8 cellular contexts compared by ENCODE assay signal in the genomic region with DNA sequence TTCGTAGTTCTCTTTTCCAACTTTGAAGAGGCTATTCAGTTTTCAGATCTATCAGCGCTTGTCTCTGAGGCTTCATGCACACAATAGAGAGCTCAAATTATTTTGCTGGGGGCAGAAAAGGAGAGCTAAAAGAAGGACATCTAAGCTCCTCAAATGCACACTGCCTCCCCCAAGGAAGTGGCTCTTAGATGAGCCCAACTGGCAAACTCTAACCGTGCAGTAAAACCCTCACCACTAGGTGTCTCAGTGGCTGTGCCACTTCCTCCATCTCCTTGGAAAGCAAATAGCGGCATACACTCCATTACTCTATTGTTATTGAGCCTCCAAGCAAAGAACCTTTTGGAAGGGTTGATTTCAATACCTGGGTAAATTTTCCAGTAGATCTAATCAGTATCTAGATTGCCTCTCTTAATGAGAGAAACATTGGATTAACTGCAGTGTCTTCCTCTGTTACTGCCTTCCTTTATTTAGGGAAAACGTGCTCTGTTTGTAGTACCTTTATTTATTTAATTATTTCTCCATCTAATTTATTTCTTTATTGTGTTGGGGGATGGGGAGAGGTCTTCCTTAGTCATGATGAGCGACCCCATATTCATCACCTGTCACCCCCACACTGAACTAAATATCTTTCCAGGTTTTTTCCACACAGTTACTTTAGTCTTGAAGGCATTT. TPM values are rescaled to one million over a fixed set of nuclear protein-coding genes. Genes with fewer than 3 reads are reported as not detected.
DNase-seq lines count a peak whose midpoint lies in the region; ATAC-seq and TF ChIP-seq lines count a peak whose summit lies in the region.

No MANE protein-coding gene starts in this region.

- H3K9me3 ChIP-seq in cardiac muscle cell (ENCODE audit: low read depth) = no peaks in the 10 kb centered on the region
- H3K9me3 ChIP-seq in vagina = no peaks in the 10 kb centered on the region

- H3K4me3 ChIP-seq in cardiac muscle cell (no peak overlapping the region), vagina (no peak overlapping the region)

- DNase-seq in COLO829 (ENCODE audit: low spot score) = peak; percentile 76
- DNase-seq in NCI-H1105 (lab: John Stamatoyannopoulos, UW) = peak; percentile 89
- peak; percentile 83 for DNase-seq in SKM-1 (lab: John Stamatoyannopoulos, UW; ENCODE audit: unreplicated experiment)
- DNase-seq in activated naive CD8-positive, alpha-beta T cell treated with anti-CD3 and anti-CD28 coated beads, Interleukin-2, amount 10 ng/mL, durations not matched to agents 7 days and 5 days = peak; percentile 47
- peak; percentile 89 for DNase-seq in cardiac muscle cell (ENCODE audit: low read depth in 1 of 2, low spot score in 1 of 2)
- DNase-seq in posterior cingulate gyrus = peak in 9 of 10 donors; percentile 45 to 95 (median 74)
- no peak for DNase-seq in vagina (ENCODE audit: extremely low spot score in 2 of 2)

- H3K27ac ChIP-seq in cardiac muscle cell (no peak overlapping the region), vagina (no peak overlapping the region)

- no peak overlapping the region for H3K4me3 Mint-ChIP-seq in activated naive CD8-positive, alpha-beta T cell treated with anti-CD3 and anti-CD28 coated beads, Interleukin-2, amount 10 ng/mL, durations not matched to agents 7 days and 5 days

- POLR2A ChIA-PET in activated naive CD8-positive, alpha-beta T cell treated with anti-CD3 and anti-CD28 coated beads, Interleukin-2, amount 10 ng/mL, durations not matched to agents 7 days and 5 days (lab: Charles Lee) = interaction anchor here (2.3 kb wide), 1 partner anchor 9 kb away, joined by 13 read pairs; a partner anchor contains a TSS

- peaks cover 7% of the 10 kb centered on the region for H3K4me1 Mint-ChIP-seq in activated naive CD8-positive, alpha-beta T cell treated with anti-CD3 and anti-CD28 coated beads, Interleukin-2, amount 10 ng/mL, durations not matched to agents 7 days and 5 days

- H3K27me3 Mint-ChIP-seq in activated naive CD8-positive, alpha-beta T cell treated with anti-CD3 and anti-CD28 coated beads, Interleukin-2, amount 10 ng/mL, durations not matched to agents 7 days and 5 days = peaks cover 7% of the 10 kb centered on the region

- no peak overlapping the region for H3K27ac Mint-ChIP-seq in activated naive CD8-positive, alpha-beta T cell treated with anti-CD3 and anti-CD28 coated beads, Interleukin-2, amount 10 ng/mL, durations not matched to agents 7 days and 5 days

- H3K36me3 ChIP-seq in cardiac muscle cell (no peaks in the 10 kb centered on the region), vagina (no peaks in the 10 kb centered on the region)

- H3K27me3 ChIP-seq in cardiac muscle cell (no peaks in the 10 kb centered on the region), vagina (no peaks in the 10 kb centered on the region)

- intact Hi-C loops in posterior cingulate gyrus (cut with DNase I) = loop anchor here (1.0 to 10.0 kb wide), 2 partner anchors 63 to 96 kb away; a partner anchor contains a TSS
- intact Hi-C loops in vagina (cut with DNase I) = loop anchor here (10.0 kb wide), 1 partner anchor 363 kb away; no protein-coding TSS in a partner anchor

- H3K9me3 Mint-ChIP-seq in activated naive CD8-positive, alpha-beta T cell treated with anti-CD3 and anti-CD28 coated beads, Interleukin-2, amount 10 ng/mL, durations not matched to agents 7 days and 5 days = no peaks in the 10 kb centered on the region

- TF ChIP-seq POLR2A in vagina (IDR thresholded peaks at IDR 0.05) = no peak

- peak; percentile 90 for ATAC-seq in GM21737 (IDR thresholded peaks at IDR 0.05; ENCODE audit: unreplicated experiment)
- peak; percentile 99 for ATAC-seq in activated naive CD8-positive, alpha-beta T cell treated with anti-CD3 and anti-CD28 coated beads, Interleukin-2, amount 10 ng/mL, durations not matched to agents 7 days and 5 days (ENCODE audit: low read depth)

- TF ChIP-seq CTCF in cardiac muscle cell (IDR thresholded peaks at IDR 0.05; ENCODE audit: low read depth, low read length) (peak; percentile 93), vagina (IDR thresholded peaks at IDR 0.05) (peak; percentile 56 to 73 (median 63))

- no peaks in the 10 kb centered on the region for H3K4me1 ChIP-seq in cardiac muscle cell (ENCODE audit: low read depth)
- H3K4me1 ChIP-seq in vagina = no peaks in the 10 kb centered on the region

- H3K36me3 Mint-ChIP-seq in activated naive CD8-positive, alpha-beta T cell treated with anti-CD3 and anti-CD28 coated beads, Interleukin-2, amount 10 ng/mL, durations not matched to agents 7 days and 5 days = no peaks in the 10 kb centered on the region

RNA-seq across cellular contexts. Expression of a gene that starts 9.2 kb away (rescaled TPM):
- total RNA-seq in activated naive CD8-positive, alpha-beta T cell treated with anti-CD3 and anti-CD28 coated beads, Interleukin-2, amount 10 ng/mL, durations not matched to agents 7 days and 5 days = 100 to 1,000 TPM; 338 to 348 TPM
- total RNA-seq in cardiac muscle cell (187 and 281 TPM in 2 replicates), vagina (197 TPM)
- polyA plus RNA-seq in cardiac muscle cell = 174 and 193 TPM in 2 replicates

Comparison
In these comparisons a context has a peak if more than half of its experiments do, and no peak if none do; other contexts are left out.
1. DNase-seq: peak in COLO829 (single experiment), NCI-H1105 (single experiment), SKM-1 (single experiment), activated naive CD8-positive, alpha-beta T cell treated with anti-CD3 and anti-CD28 coated beads, Interleukin-2, amount 10 ng/mL, durations not matched to agents 7 days and 5 days (single experiment), cardiac muscle cell (2 of 2) and posterior cingulate gyrus (9 of 10); none in vagina (0 of 2).